10 cellular contexts compared by ENCODE assay signal in the genomic region with DNA sequence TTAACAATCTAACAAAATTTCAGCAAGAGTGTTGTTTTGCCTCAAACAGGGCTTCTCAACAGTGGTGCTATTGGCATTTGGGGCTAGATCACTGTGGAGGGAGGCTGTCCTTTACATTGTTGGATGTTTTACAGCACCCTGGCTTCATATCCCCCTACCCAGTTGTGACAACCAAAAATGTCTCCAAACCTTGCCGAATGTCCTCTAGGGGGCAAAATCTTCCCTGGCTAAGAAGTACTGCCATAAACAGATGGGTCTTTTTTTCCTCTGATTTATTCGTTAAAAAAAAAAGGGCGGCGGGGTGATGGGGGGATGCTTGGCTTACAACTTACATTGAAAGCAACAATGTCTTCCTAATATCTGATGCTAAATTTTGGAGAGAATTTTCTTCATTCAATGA.
DNase-seq lines count a peak whose midpoint lies in the region; ATAC-seq, FAIRE-seq and TF ChIP-seq lines count a peak whose summit lies in the region.
"Had no signal": no experiment of that assay in that cellular context is flagged by ENCODE, and none has a peak within 500 bp of the region (broad histone marks: within the 10 kb centered on the region; RNA-seq: fewer than 3 reads in every experiment).

No MANE protein-coding gene starts in this region.

- DNase-seq in EL (peak; percentile 19), LNCaP clone FGC (ENCODE audit: low read depth) (no peak), GM12878 (ENCODE audit: low read depth, low spot score) (no peak), medulla oblongata (ENCODE audit: extremely low spot score) (peak; percentile 42), GDM1 (lab: John Stamatoyannopoulos, UW) (no peak), NCI-H1930 (lab: John Stamatoyannopoulos, UW) (no peak), transverse colon (no peak)
- DNase-seq: activated CD4-positive, alpha-beta T cell treated with anti-CD3 and anti-CD28 coated beads for 1 hour; stomach had no signal

- no peak overlapping the region for H3K9ac ChIP-seq in GM12878 (ENCODE audit: control insufficient read depth, insufficient read depth, low read length)

- no peak for FAIRE-seq in GM12878 (lab: Jason Lieb, UNC)

- 0 out of 3 replicates have a peak, but pooled peaks have one; percentile 32 for ATAC-seq in GM12878
- no peak for ATAC-seq in HG02840 (IDR thresholded peaks at IDR 0.05; ENCODE audit: low FRiP score, unreplicated experiment)

- H3K4me1 ChIP-seq in GM12878 (ENCODE audit: control insufficient read depth, insufficient read depth, low read length) (peaks cover 28% of the 10 kb centered on the region), transverse colon (no peaks in the 10 kb centered on the region)
- H3K4me1 ChIP-seq: stomach had no signal

- H2AFZ ChIP-seq in GM12878 (ENCODE audit: control insufficient read depth, low read depth, low read length), result no peak overlapping the region

- no peaks in the 10 kb centered on the region for H3K27me3 ChIP-seq in GM12878 (replicated peaks in 1 of 2; ENCODE audit: control insufficient read depth in 2 of 2, insufficient read depth in 2 of 2, low read length in 1 of 2)
- H3K27me3 ChIP-seq in transverse colon, result no peaks in the 10 kb centered on the region
- H3K27me3 ChIP-seq: stomach had no signal

- H3K4me3 ChIP-seq in LNCaP clone FGC (ENCODE audit: low read depth, low read length) (no peak overlapping the region), GM12878 (no peak overlapping the region), transverse colon (no peak overlapping the region)
- H3K4me3 ChIP-seq: stomach had no signal

- H3K27ac ChIP-seq in GM12878 (ENCODE audit: control insufficient read depth, insufficient read depth) (no peak overlapping the region), transverse colon (no peak overlapping the region)
- H3K27ac ChIP-seq: stomach had no signal

- WGBS in GM12878 (ENCODE audit: insufficient coverage, insufficient replicate concordance, low lambda C conversion rate, missing lambda C conversion rate), result 80% methylated on average over 4 of the region's 4 CpGs
- WGBS in transverse colon (ENCODE audit: low coverage in 1 of 2), 2 donors, result 75 to 80% methylated on average over 3 to 4 of the region's 4 CpGs

- SMC1A ChIA-PET in GM12878 (lab: Charles Lee; ENCODE audit: uncharacterized antibody, unreplicated experiment), result interaction anchor here (1.0 to 9.5 kb wide), 7 partner anchors 10 to 1273 kb away, joined by 3 to 72 read pairs (median 3); a partner anchor contains a TSS

- no peaks in the 10 kb centered on the region for H4K20me1 ChIP-seq in GM12878 (ENCODE audit: control insufficient read depth, insufficient read depth)

- TF ChIP-seq CTCF in LNCaP clone FGC (IDR thresholded peaks at IDR 0.05; ENCODE audit: control insufficient read depth, extremely low read depth, insufficient read depth) (peak; percentile 42), GM12878 (IDR thresholded peaks at IDR 0.05 in 2 of 3, conservative IDR thresholded peaks at IDR 0.05 in 1 of 3; ENCODE audit: control insufficient read depth in 2 of 3, extremely low read depth in 1 of 3, insufficient read depth in 1 of 3, low read depth in 3 of 3, low read length in 3 of 3) (peak in 2 of 3 experiments; percentile 6 to 15; a peak in 1 of 6 replicates), transverse colon (IDR thresholded peaks at IDR 0.05) (no peak)

- TF ChIP-seq EP300 in GM12878 (IDR thresholded peaks at IDR 0.05; ENCODE audit: borderline replicate concordance in 1 of 2, control insufficient read depth in 1 of 2, low read depth in 2 of 2, low read length in 2 of 2), result no peak
- no peak for TF ChIP-seq EP300 in transverse colon (IDR thresholded peaks at IDR 0.05; ENCODE audit: low read depth)

- TF ChIP-seq RAD21 in GM12878 (IDR thresholded peaks at IDR 0.05; ENCODE audit: insufficient read depth, low read depth, low read length), result no peak

- TF ChIP-seq POLR2A in GM12878 (IDR thresholded peaks at IDR 0.05; ENCODE audit: low read depth, low read length) (no peak), transverse colon (IDR thresholded peaks at IDR 0.05) (no peak)

- intact Hi-C loops in GM12878 (cut with micrococcal nuclease; ENCODE audit: unreplicated experiment) (no loop called here), transverse colon (cut with DNase I; ENCODE audit: low total_unique reads) (no loop called here)

- BruUV-seq in GM12878 (replicated peaks; lab: Mats Ljungman, UMichigan), result no TSS peak

- H3K79me2 ChIP-seq in GM12878 (ENCODE audit: control insufficient read depth, insufficient read depth, low read length), result no peaks in the 10 kb centered on the region

- no peak overlapping the region for H3K4me2 ChIP-seq in GM12878 (ENCODE audit: control insufficient read depth, insufficient read depth)

- RAD21 ChIA-PET in GM12878 (lab: Charles Lee; ENCODE audit: unreplicated experiment), result interaction anchor here (0.6 to 8.8 kb wide), 5 partner anchors 9 to 189 kb away, joined by 3 to 66 read pairs (median 4); no protein-coding TSS in a partner anchor

- in situ Hi-C loops in GM12878 (cut with MboI), result no loop called here
- in situ Hi-C loops in transverse colon (cut with MboI; ENCODE audit: low pct_ligation_motif_present in 1 of 4, low pct_unique_long_range_greater_than_20kb in 1 of 4, low sequenced_read_pairs in 3 of 4), result no loop called here

- H3K9me3 ChIP-seq in GM12878 (replicated peaks; ENCODE audit: control insufficient read depth, insufficient read depth, low read length) (peaks cover 3% of the 10 kb centered on the region; the same call in 2 of the 3 replicates), transverse colon (no peaks in the 10 kb centered on the region)
- H3K9me3 ChIP-seq: stomach had no signal

- POLR2A ChIA-PET in GM12878 (lab: Charles Lee), result interaction anchor here (0.8 kb wide), 1 partner anchor 16 kb away, joined by 3 read pairs; no protein-coding TSS in a partner anchor

- H3K36me3 ChIP-seq in GM12878 (ENCODE audit: control insufficient read depth in 2 of 2, insufficient read depth in 2 of 2, low read length in 1 of 2) (no peaks in the 10 kb centered on the region), transverse colon (no peaks in the 10 kb centered on the region)
- H3K36me3 ChIP-seq: stomach had no signal

- CTCF ChIA-PET in GM12878 (lab: Yijun Ruan, JAX), result interaction anchor here (1.0 to 10.7 kb wide), 6 partner anchors 10 to 51 kb away, joined by 3 to 100 read pairs (median 8); no protein-coding TSS in a partner anchor

TF ChIP-seq in GM12878, 131 proteins besides CTCF, POLR2A, EP300 and RAD21 (continues in another document):
- TF ChIP-seq HDAC6 (IDR thresholded peaks at IDR 0.05; ENCODE audit: unreplicated experiment) (no peak), NR2C1 (IDR thresholded peaks at IDR 0.05) (no peak), POLR2AphosphoS5 (IDR thresholded peaks at IDR 0.05; ENCODE audit: low read length) (no peak), ZNF217 (IDR thresholded peaks at IDR 0.05) (no peak), IKZF1 (conservative IDR thresholded peaks at IDR 0.05) (no peak), SPI1 (IDR thresholded peaks at IDR 0.05; ENCODE audit: borderline replicate concordance, insufficient read depth, low read depth, low read length) (no peak), CBX5 (IDR thresholded peaks at IDR 0.05; ENCODE audit: low read depth) (no peak)
- TF ChIP-seq, protein P1, sequence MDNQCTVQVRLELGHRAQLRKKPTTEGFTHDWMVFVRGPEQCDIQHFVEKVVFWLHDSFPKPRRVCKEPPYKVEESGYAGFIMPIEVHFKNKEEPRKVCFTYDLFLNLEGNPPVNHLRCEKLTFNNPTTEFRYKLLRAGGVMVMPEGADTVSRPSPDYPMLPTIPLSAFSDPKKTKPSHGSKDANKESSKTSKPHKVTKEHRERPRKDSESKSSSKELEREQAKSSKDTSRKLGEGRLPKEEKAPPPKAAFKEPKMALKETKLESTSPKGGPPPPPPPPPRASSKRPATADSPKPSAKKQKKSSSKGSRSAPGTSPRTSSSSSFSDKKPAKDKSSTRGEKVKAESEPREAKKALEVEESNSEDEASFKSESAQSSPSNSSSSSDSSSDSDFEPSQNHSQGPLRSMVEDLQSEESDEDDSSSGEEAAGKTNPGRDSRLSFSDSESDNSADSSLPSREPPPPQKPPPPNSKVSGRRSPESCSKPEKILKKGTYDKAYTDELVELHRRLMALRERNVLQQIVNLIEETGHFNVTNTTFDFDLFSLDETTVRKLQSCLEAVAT (IDR thresholded peaks at IDR 0.05), result no peak
- TF ChIP-seq, protein P2, sequence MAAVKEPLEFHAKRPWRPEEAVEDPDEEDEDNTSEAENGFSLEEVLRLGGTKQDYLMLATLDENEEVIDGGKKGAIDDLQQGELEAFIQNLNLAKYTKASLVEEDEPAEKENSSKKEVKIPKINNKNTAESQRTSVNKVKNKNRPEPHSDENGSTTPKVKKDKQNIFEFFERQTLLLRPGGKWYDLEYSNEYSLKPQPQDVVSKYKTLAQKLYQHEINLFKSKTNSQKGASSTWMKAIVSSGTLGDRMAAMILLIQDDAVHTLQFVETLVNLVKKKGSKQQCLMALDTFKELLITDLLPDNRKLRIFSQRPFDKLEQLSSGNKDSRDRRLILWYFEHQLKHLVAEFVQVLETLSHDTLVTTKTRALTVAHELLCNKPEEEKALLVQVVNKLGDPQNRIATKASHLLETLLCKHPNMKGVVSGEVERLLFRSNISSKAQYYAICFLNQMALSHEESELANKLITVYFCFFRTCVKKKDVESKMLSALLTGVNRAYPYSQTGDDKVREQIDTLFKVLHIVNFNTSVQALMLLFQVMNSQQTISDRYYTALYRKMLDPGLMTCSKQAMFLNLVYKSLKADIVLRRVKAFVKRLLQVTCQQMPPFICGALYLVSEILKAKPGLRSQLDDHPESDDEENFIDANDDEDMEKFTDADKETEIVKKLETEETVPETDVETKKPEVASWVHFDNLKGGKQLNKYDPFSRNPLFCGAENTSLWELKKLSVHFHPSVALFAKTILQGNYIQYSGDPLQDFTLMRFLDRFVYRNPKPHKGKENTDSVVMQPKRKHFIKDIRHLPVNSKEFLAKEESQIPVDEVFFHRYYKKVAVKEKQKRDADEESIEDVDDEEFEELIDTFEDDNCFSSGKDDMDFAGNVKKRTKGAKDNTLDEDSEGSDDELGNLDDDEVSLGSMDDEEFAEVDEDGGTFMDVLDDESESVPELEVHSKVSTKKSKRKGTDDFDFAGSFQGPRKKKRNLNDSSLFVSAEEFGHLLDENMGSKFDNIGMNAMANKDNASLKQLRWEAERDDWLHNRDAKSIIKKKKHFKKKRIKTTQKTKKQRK (IDR thresholded peaks at IDR 0.05; ENCODE audit: low read depth, low read length), result no peak

Comparison
In these comparisons a context has a peak if more than half of its experiments do, and no peak if none do; other contexts are left out.
1. DNase-seq: peak in EL (single experiment) and medulla oblongata (single experiment); none in LNCaP clone FGC (single experiment), GM12878 (single experiment), GDM1 (single experiment), NCI-H1930 (0 of 2) and transverse colon (single experiment).
2. CTCF ChIP-seq: peak in LNCaP clone FGC (single experiment) and GM12878 (2 of 3); none in transverse colon (0 of 5).